In the genomic region with DNA sequence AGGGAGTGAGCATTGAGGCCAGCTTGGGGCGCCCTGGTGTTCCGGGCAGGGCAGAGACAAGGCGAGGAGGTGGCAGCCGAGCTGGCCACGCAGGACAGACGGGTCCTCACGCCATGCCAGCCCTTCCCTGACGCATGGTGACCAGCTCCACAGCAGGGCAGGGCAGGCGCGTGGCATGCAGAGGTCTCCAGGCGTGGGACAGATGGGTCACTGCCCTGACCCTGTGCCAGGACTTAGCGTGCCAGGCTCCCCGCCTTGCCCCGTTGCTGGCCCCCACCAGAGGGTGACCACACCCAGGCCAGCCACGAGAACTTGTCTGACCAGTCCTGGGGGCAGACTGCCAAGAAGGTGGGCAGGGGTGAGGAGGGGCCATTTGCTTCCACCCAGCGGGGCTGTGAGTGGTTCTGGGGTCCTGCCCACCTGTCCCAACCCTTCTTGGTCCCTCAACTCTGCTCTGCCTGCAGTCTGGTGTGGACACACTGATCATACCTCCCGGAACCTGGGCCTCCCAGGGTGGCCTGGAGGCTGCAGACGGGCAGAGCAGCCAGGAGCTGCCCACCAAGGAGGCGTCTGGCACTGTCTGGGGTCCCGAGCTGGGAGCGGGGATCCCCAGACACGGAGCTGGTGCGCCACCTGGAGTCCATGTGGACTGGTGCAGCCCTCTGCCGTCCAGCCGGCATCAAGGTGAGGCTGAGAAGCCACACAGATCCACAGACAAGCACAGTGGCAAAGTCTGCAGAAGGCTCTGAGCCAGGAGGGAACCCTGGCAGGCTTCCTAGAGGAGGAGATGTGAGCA, we compare ENCODE assay signal across 9 cellular contexts. TPM values are rescaled to one million over a fixed set of nuclear protein-coding genes. Genes with fewer than 3 reads are reported as not detected.
A peak's percentile ranks its signal among the peaks of the same experiment; 100 is the strongest.
DNase-seq lines count a peak whose midpoint lies in the region; ATAC-seq and TF ChIP-seq lines count a peak whose summit lies in the region.
"Had no signal": no experiment of that assay in that cellular context is flagged by ENCODE, and none has a peak within 500 bp of the region (broad histone marks: within the 10 kb centered on the region; RNA-seq: fewer than 3 reads in every experiment).

A gene (plus strand): TSS at position 446 of the 796 bp plus-strand sequence. CDS start 834 bp downstream, outside the sequence.

- H3K4me3 Mint-ChIP-seq in Calu3 (ENCODE audit: low read depth, unreplicated experiment) (peak within 1 kb of the TSS; percentile 72), osteocyte (ENCODE audit: unreplicated experiment) (no peak within 1 kb of the TSS)
- no peak within 1 kb of the TSS for H3K4me3 Mint-ChIP-seq in activated T-helper 2 cell treated with anti-CD3 and anti-CD28 coated beads, Interferon-gamma antibody, Interleukin-2, Interleukin-4, amounts not matched to agents 10 μg/mL and 5 μg/mL and 100 μg/mL, durations not matched to agents 14 hours and 24 hours and 36 hours (ENCODE audit: low read depth)

- H3K27ac ChIP-seq in RWPE2 (ENCODE audit: poor library complexity, severe bottlenecking) (peak within 1 kb of the TSS; percentile 92), tibial artery (no peak within 1 kb of the TSS)

- peaks cover 19% of the 10 kb centered on the region for H3K4me1 Mint-ChIP-seq in Calu3 (ENCODE audit: low read depth, unreplicated experiment)
- peaks cover 7% of the 10 kb centered on the region for H3K4me1 Mint-ChIP-seq in activated T-helper 2 cell treated with anti-CD3 and anti-CD28 coated beads, Interferon-gamma antibody, Interleukin-2, Interleukin-4, amounts not matched to agents 10 μg/mL and 5 μg/mL and 100 μg/mL, durations not matched to agents 14 hours and 24 hours and 36 hours (ENCODE audit: low read depth)
- H3K4me1 Mint-ChIP-seq in osteocyte (ENCODE audit: unreplicated experiment), result peaks cover 10% of the 10 kb centered on the region

- H3K9me3 ChIP-seq in RWPE2 (ENCODE audit: severe bottlenecking), result no peaks in the 10 kb centered on the region
- no peaks in the 10 kb centered on the region for H3K9me3 ChIP-seq in tibial artery

- no peak within 1 kb of the TSS for H3K4me3 ChIP-seq in Jurkat, Clone E6-1 (ENCODE audit: low read length)
- H3K4me3 ChIP-seq in RWPE2 (ENCODE audit: severe bottlenecking) (no peak within 1 kb of the TSS), tibial artery (no peak within 1 kb of the TSS)

- BruUV-seq in Calu3 (replicated peaks; lab: Mats Ljungman, UMichigan), result no TSS peak

- intact Hi-C loops in Calu3 (cut with micrococcal nuclease; ENCODE audit: unreplicated experiment) (loop anchor here (2.0 to 5.0 kb wide), 2 partner anchors 50 to 110 kb away; no protein-coding TSS in a partner anchor), tibial artery (cut with DNase I; ENCODE audit: low total_unique reads) (no loop called here)
- intact Hi-C loops in activated T-helper 2 cell treated with anti-CD3 and anti-CD28 coated beads, Interferon-gamma antibody, Interleukin-2, Interleukin-4, amounts not matched to agents 10 μg/mL and 5 μg/mL and 100 μg/mL, durations not matched to agents 14 hours and 24 hours and 36 hours (cut with micrococcal nuclease), result loop anchor here (1.0 kb wide), 1 partner anchor 109 kb away; no protein-coding TSS in a partner anchor

- H3K36me3 Mint-ChIP-seq in Calu3 (ENCODE audit: insufficient read depth, unreplicated experiment) (peaks cover 30% of the 10 kb centered on the region), osteocyte (ENCODE audit: unreplicated experiment) (no peaks in the 10 kb centered on the region)
- H3K36me3 Mint-ChIP-seq in activated T-helper 2 cell treated with anti-CD3 and anti-CD28 coated beads, Interferon-gamma antibody, Interleukin-2, Interleukin-4, amounts not matched to agents 10 μg/mL and 5 μg/mL and 100 μg/mL, durations not matched to agents 14 hours and 24 hours and 36 hours (ENCODE audit: low read depth), result no peaks in the 10 kb centered on the region

- H3K27me3 ChIP-seq in RWPE2 (ENCODE audit: insufficient read depth, poor library complexity, severe bottlenecking) (no peaks in the 10 kb centered on the region), tibial artery (peaks cover 0 to 51% of the 10 kb centered on the region in 2 donors)

- H3K27ac Mint-ChIP-seq in Calu3 (ENCODE audit: unreplicated experiment), result peak within 1 kb of the TSS; percentile 95
- H3K27ac Mint-ChIP-seq in activated T-helper 2 cell treated with anti-CD3 and anti-CD28 coated beads, Interferon-gamma antibody, Interleukin-2, Interleukin-4, amounts not matched to agents 10 μg/mL and 5 μg/mL and 100 μg/mL, durations not matched to agents 14 hours and 24 hours and 36 hours, result no peak within 1 kb of the TSS
- H3K27ac Mint-ChIP-seq in osteocyte (ENCODE audit: unreplicated experiment), result peak within 1 kb of the TSS; percentile 25

- H3K9me3 Mint-ChIP-seq in Calu3 (ENCODE audit: low read depth, unreplicated experiment), result no peaks in the 10 kb centered on the region
- no peaks in the 10 kb centered on the region for H3K9me3 Mint-ChIP-seq in activated T-helper 2 cell treated with anti-CD3 and anti-CD28 coated beads, Interferon-gamma antibody, Interleukin-2, Interleukin-4, amounts not matched to agents 10 μg/mL and 5 μg/mL and 100 μg/mL, durations not matched to agents 14 hours and 24 hours and 36 hours
- H3K9me3 Mint-ChIP-seq in osteocyte (ENCODE audit: unreplicated experiment), result no peaks in the 10 kb centered on the region

- DNase-seq in Calu3 (peak; percentile 92), RWPE2 (ENCODE audit: low spot score) (peak; percentile 91), fibroblast of the conjunctiva (ENCODE audit: low read depth) (peak; percentile 35), osteocyte (ENCODE audit: extremely low spot score, unreplicated experiment) (peak; percentile 91), tibial artery (peak; percentile 61 to 79)
- DNase-seq in Jurkat, Clone E6-1 (ENCODE audit: low read depth, low spot score), result peak; percentile 62
- DNase-seq in activated T-helper 2 cell treated with anti-CD3 and anti-CD28 coated beads, Interferon-gamma antibody, Interleukin-2, Interleukin-4, amounts not matched to agents 10 μg/mL and 5 μg/mL and 100 μg/mL, durations not matched to agents 14 hours and 24 hours and 36 hours (ENCODE audit: low spot score), result peak; percentile 75

- peak; percentile 77 for TF ChIP-seq CTCF in Calu3 (IDR thresholded peaks at IDR 0.05; ENCODE audit: unreplicated experiment)
- TF ChIP-seq CTCF in RWPE2 (IDR thresholded peaks at IDR 0.05; ENCODE audit: poor library complexity, severe bottlenecking), result peak; percentile 88
- peak; percentile 89 for TF ChIP-seq CTCF in osteocyte (IDR thresholded peaks at IDR 0.05)
- TF ChIP-seq CTCF in tibial artery (IDR thresholded peaks at IDR 0.05), result peak; percentile 76 to 79

- no peaks in the 10 kb centered on the region for H3K36me3 ChIP-seq in RWPE2 (ENCODE audit: low read depth)
- no peaks in the 10 kb centered on the region for H3K36me3 ChIP-seq in tibial artery

- peaks cover 32% of the 10 kb centered on the region for H3K4me1 ChIP-seq in RWPE2 (ENCODE audit: insufficient read depth, poor library complexity, severe bottlenecking)
- H3K4me1 ChIP-seq in tibial artery, result peaks cover 0 to 48% (median 17%) of the 10 kb centered on the region in 4 donors

- CTCF ChIA-PET in Calu3 (lab: Charles Lee), result interaction anchor here (0.5 to 2.4 kb wide), 13 partner anchors 9 to 107 kb away, joined by 3 to 11 read pairs (median 4); a partner anchor contains a TSS

- H3K27me3 Mint-ChIP-seq in Calu3 (ENCODE audit: unreplicated experiment) (no peaks in the 10 kb centered on the region), osteocyte (ENCODE audit: unreplicated experiment) (no peaks in the 10 kb centered on the region)
- H3K27me3 Mint-ChIP-seq in activated T-helper 2 cell treated with anti-CD3 and anti-CD28 coated beads, Interferon-gamma antibody, Interleukin-2, Interleukin-4, amounts not matched to agents 10 μg/mL and 5 μg/mL and 100 μg/mL, durations not matched to agents 14 hours and 24 hours and 36 hours (ENCODE audit: low read depth), result no peaks in the 10 kb centered on the region

- ATAC-seq in RWPE2 (ENCODE audit: low read depth) (peak; percentile 50), GM21576 (IDR thresholded peaks at IDR 0.05; ENCODE audit: unreplicated experiment) (no peak)

RNA-seq across cellular contexts. Expression of the gene that starts here (rescaled TPM):
- total RNA-seq in Calu3 (2022) (1.6 and 1.7 TPM in 2 replicates), osteocyte (not detected in 2 replicates)
- polyA plus RNA-seq in Jurkat, Clone E6-1 (2012; ENCODE audit: insufficient read depth, insufficient read length), result not detected
- total RNA-seq in activated T-helper 2 cell treated with anti-CD3 and anti-CD28 coated beads, Interferon-gamma antibody, Interleukin-2, Interleukin-4, amounts not matched to agents 10 μg/mL and 5 μg/mL and 100 μg/mL, durations not matched to agents 14 hours and 24 hours and 36 hours, result not detected in 2 replicates
- total RNA-seq: T-helper 2 cell treated with Interferon-gamma antibody and Interleukin-4, amounts not matched to agents 100 ng/mL and 5 ng/mL, for 36 hours had no signal

Comparison
In these comparisons a context has a peak if more than half of its experiments do, and no peak if none do; other contexts are left out.
1. Peak in DNase-seq in activated T-helper 2 cell treated with anti-CD3 and anti-CD28 coated beads, Interferon-gamma antibody, Interleukin-2, Interleukin-4, amounts not matched to agents 10 μg/mL and 5 μg/mL and 100 μg/mL, durations not matched to agents 14 hours and 24 hours and 36 hours; RNA of the gene not detected or under 1 TPM.
2. Peak in DNase-seq in osteocyte; RNA of the gene not detected or under 1 TPM.
3. DNase-seq: peak in every context shown above with its lines; median percentile 92 in Calu3; 91 in RWPE2; 91 in osteocyte; 75 in activated T-helper 2 cell treated with anti-CD3 and anti-CD28 coated beads, Interferon-gamma antibody, Interleukin-2, Interleukin-4, amounts not matched to agents 10 μg/mL and 5 μg/mL and 100 μg/mL, durations not matched to agents 14 hours and 24 hours and 36 hours; 70 in tibial artery; 62 in Jurkat, Clone E6-1; 35 in fibroblast of the conjunctiva.